8 cellular contexts compared by ENCODE assay signal in genomic region chr10:52232561-52233350, GRCh38.
A peak's percentile ranks its signal among the peaks of the same experiment; 100 is the strongest.
DNase-seq lines count a peak whose midpoint lies in the region; ATAC-seq and TF ChIP-seq lines count a peak whose summit lies in the region.

No MANE protein-coding gene starts in this region.

- intact Hi-C loops in Caco-2 (cut with micrococcal nuclease; ENCODE audit: unreplicated experiment), result no loop called here
- intact Hi-C loops in mammary epithelial cell (cut with micrococcal nuclease), result no loop called here

- WGBS in mammary epithelial cell (ENCODE audit: low coverage, missing lambda C conversion rate), result 52% methylated on average over 4 of the region's 4 CpGs

- ATAC-seq in GM21423 (IDR thresholded peaks at IDR 0.05; ENCODE audit: unreplicated experiment) (peak; percentile 97), HG03575 (IDR thresholded peaks at IDR 0.05; ENCODE audit: extremely low read depth, insufficient number of reproducible peaks, low FRiP score, unreplicated experiment) (peak; percentile 97)

- H3K4me3 Mint-ChIP-seq in Caco-2 (ENCODE audit: unreplicated experiment), result peak overlapping the region; percentile 75
- H3K4me3 Mint-ChIP-seq in nephron, result peak overlapping the region; percentile 77 to 81 (median 79)

- CTCF ChIA-PET in Caco-2 (lab: Charles Lee), result no interaction called here
- CTCF ChIA-PET in mammary epithelial cell (lab: Charles Lee; ENCODE audit: low non-redundant PET), result no interaction called here

- H3K4me2 ChIP-seq in mammary epithelial cell (ENCODE audit: insufficient read depth, low read depth, low read length), result peak overlapping the region; percentile 78

- H3K27ac ChIP-seq in mammary epithelial cell (ENCODE audit: insufficient read depth, low read depth, low read length), result peak overlapping the region; percentile 84

- H3K4me1 ChIP-seq in Caco-2 (peaks cover 9% of the 10 kb centered on the region; the same call in 1 of the 2 replicates), mammary epithelial cell (ENCODE audit: insufficient read depth, low read length) (peaks cover 22% of the 10 kb centered on the region)

- no peaks in the 10 kb centered on the region for H3K79me2 ChIP-seq in mammary epithelial cell (ENCODE audit: insufficient read depth, low read length)

- dilution Hi-C loops in mammary epithelial cell (cut with HindIII; ENCODE audit: low sequenced_read_pairs), result no loop called here

- no TSS peak for BruUV-seq in Caco-2 (replicated peaks; lab: Mats Ljungman, UMichigan)
- TSS peak; percentile 33 for BruUV-seq in mammary epithelial cell (replicated peaks; lab: Mats Ljungman, UMichigan)

- H4K20me1 ChIP-seq in mammary epithelial cell (ENCODE audit: insufficient read depth, low read length), result no peaks in the 10 kb centered on the region

- H3K9me3 Mint-ChIP-seq in Caco-2 (ENCODE audit: unreplicated experiment) (no peaks in the 10 kb centered on the region), nephron (peaks cover 6% of the 10 kb centered on the region)

- H3K4me1 Mint-ChIP-seq in Caco-2 (ENCODE audit: low read depth, unreplicated experiment) (peaks cover 11% of the 10 kb centered on the region), nephron (peaks cover 9% of the 10 kb centered on the region)

- H3K36me3 Mint-ChIP-seq in Caco-2 (ENCODE audit: insufficient read depth, unreplicated experiment) (peaks cover 7% of the 10 kb centered on the region), nephron (ENCODE audit: low read depth) (peaks cover 8% of the 10 kb centered on the region)

- H3K27me3 Mint-ChIP-seq in Caco-2 (ENCODE audit: insufficient read depth, unreplicated experiment) (no peaks in the 10 kb centered on the region), nephron (ENCODE audit: low read depth) (no peaks in the 10 kb centered on the region)

- no peaks in the 10 kb centered on the region for H3K27me3 ChIP-seq in Caco-2 (replicated peaks; ENCODE audit: control insufficient read depth, insufficient read depth, low read length)
- H3K27me3 ChIP-seq in mammary epithelial cell (ENCODE audit: insufficient read depth, low read length), result no peaks in the 10 kb centered on the region
- H3K27me3 ChIP-seq in MG63, result no peaks in the 10 kb centered on the region

- peak overlapping the region; percentile 91 for H2AFZ ChIP-seq in mammary epithelial cell (ENCODE audit: low read depth, low read length)

- H3K36me3 ChIP-seq in Caco-2 (ENCODE audit: control insufficient read depth, insufficient read depth, low read length), result no peaks in the 10 kb centered on the region
- H3K36me3 ChIP-seq in mammary epithelial cell (ENCODE audit: insufficient read depth, low read length), result no peaks in the 10 kb centered on the region
- H3K36me3 ChIP-seq in MG63, result no peaks in the 10 kb centered on the region

- no peaks in the 10 kb centered on the region for H3K9me3 ChIP-seq in Caco-2
- H3K9me3 ChIP-seq in mammary epithelial cell (replicated peaks; ENCODE audit: insufficient read depth, low read length), result no peaks in the 10 kb centered on the region
- no peaks in the 10 kb centered on the region for H3K9me3 ChIP-seq in MG63

- TF ChIP-seq CTCF in Caco-2 (IDR thresholded peaks at IDR 0.05; ENCODE audit: insufficient read depth in 1 of 2, low read depth in 1 of 2, low read length in 1 of 2, severe bottlenecking in 1 of 2, unreplicated experiment in 1 of 2) (no peak), mammary epithelial cell (conservative IDR thresholded peaks at IDR 0.05 in 1 of 2, IDR thresholded peaks at IDR 0.05 in 1 of 2; ENCODE audit: extremely low read depth in 1 of 2, insufficient read depth in 1 of 2, low read depth in 1 of 2, low read length in 2 of 2) (no peak), nephron (IDR thresholded peaks at IDR 0.05; ENCODE audit: unreplicated experiment in 3 of 3) (no peak)

- peak overlapping the region; percentile 69 for H3K27ac Mint-ChIP-seq in Caco-2 (ENCODE audit: unreplicated experiment)
- peak overlapping the region in 2 of 3 experiments; percentile 17 to 36 for H3K27ac Mint-ChIP-seq in nephron

- in situ Hi-C loops in mammary epithelial cell (cut with MboI; ENCODE audit: low sequenced_read_pairs in 2 of 2), result no loop called here

- peak overlapping the region; percentile 55 for H3K9ac ChIP-seq in mammary epithelial cell (ENCODE audit: insufficient read depth, low read length)

- POLR2A ChIA-PET in Caco-2 (lab: Charles Lee), result no interaction called here

- no peak for DNase-seq in Caco-2
- no peak for DNase-seq in mammary epithelial cell
- DNase-seq in DMS114 treated with DMSO at 0.1 percent for 48 hours (lab: John Stamatoyannopoulos, UW; ENCODE audit: unreplicated experiment), result no peak
- DNase-seq in MG63, result no peak
- DNase-seq in stimulated activated naive CD4-positive, alpha-beta T cell treated with Interleukin-2 at 50 U/mL for 16 hours (lab: John Stamatoyannopoulos, UW), result no peak

- H3K4me3 ChIP-seq in Caco-2 (ENCODE audit: low read depth, low read length) (peak overlapping the region; percentile 15), mammary epithelial cell (replicated peaks in 1 of 3; ENCODE audit: insufficient read depth in 1 of 3, low read depth in 2 of 3, low read length in 3 of 3) (peak overlapping the region; percentile 21 to 36 (median 28)), MG63 (no peak overlapping the region)
